ENCODE assay signal across 2 cellular contexts in genomic region chr10:48526371-48526821, GRCh38.
TF ChIP-seq lines count a peak whose summit lies in the region.

No MANE protein-coding gene starts in this region.

TF ChIP-seq in IMR-90, 13 proteins besides CTCF, POLR2A, EP300 and RAD21 (continued from another document):
- TF ChIP-seq, protein P1, sequence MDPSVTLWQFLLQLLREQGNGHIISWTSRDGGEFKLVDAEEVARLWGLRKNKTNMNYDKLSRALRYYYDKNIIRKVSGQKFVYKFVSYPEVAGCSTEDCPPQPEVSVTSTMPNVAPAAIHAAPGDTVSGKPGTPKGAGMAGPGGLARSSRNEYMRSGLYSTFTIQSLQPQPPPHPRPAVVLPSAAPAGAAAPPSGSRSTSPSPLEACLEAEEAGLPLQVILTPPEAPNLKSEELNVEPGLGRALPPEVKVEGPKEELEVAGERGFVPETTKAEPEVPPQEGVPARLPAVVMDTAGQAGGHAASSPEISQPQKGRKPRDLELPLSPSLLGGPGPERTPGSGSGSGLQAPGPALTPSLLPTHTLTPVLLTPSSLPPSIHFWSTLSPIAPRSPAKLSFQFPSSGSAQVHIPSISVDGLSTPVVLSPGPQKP (IDR thresholded peaks at IDR 0.05; ENCODE audit: borderline replicate concordance, low read depth, low read length): no peak
- TF ChIP-seq MAZ (IDR thresholded peaks at IDR 0.05; ENCODE audit: borderline replicate concordance, low read depth, low read length): peak; percentile 83

TF ChIP-seq in WTC11, 78 proteins besides CTCF, POLR2A, EP300 and RAD21 (continued from another document):
- TF ChIP-seq HMGA2 (CRISPR knock-in tag; IDR thresholded peaks at IDR 0.05): no peak
- TF ChIP-seq, protein P2, sequence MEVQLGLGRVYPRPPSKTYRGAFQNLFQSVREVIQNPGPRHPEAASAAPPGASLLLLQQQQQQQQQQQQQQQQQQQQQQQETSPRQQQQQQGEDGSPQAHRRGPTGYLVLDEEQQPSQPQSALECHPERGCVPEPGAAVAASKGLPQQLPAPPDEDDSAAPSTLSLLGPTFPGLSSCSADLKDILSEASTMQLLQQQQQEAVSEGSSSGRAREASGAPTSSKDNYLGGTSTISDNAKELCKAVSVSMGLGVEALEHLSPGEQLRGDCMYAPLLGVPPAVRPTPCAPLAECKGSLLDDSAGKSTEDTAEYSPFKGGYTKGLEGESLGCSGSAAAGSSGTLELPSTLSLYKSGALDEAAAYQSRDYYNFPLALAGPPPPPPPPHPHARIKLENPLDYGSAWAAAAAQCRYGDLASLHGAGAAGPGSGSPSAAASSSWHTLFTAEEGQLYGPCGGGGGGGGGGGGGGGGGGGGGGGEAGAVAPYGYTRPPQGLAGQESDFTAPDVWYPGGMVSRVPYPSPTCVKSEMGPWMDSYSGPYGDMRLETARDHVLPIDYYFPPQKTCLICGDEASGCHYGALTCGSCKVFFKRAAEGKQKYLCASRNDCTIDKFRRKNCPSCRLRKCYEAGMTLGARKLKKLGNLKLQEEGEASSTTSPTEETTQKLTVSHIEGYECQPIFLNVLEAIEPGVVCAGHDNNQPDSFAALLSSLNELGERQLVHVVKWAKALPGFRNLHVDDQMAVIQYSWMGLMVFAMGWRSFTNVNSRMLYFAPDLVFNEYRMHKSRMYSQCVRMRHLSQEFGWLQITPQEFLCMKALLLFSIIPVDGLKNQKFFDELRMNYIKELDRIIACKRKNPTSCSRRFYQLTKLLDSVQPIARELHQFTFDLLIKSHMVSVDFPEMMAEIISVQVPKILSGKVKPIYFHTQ (CRISPR knock-in tag; IDR thresholded peaks at IDR 0.05): no peak
- TF ChIP-seq, protein P3, sequence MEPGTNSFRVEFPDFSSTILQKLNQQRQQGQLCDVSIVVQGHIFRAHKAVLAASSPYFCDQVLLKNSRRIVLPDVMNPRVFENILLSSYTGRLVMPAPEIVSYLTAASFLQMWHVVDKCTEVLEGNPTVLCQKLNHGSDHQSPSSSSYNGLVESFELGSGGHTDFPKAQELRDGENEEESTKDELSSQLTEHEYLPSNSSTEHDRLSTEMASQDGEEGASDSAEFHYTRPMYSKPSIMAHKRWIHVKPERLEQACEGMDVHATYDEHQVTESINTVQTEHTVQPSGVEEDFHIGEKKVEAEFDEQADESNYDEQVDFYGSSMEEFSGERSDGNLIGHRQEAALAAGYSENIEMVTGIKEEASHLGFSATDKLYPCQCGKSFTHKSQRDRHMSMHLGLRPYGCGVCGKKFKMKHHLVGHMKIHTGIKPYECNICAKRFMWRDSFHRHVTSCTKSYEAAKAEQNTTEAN (CRISPR knock-in tag; IDR thresholded peaks at IDR 0.05): no peak
- TF ChIP-seq USF1 (CRISPR knock-in tag; IDR thresholded peaks at IDR 0.05): no peak
- no peak for TF ChIP-seq PRRX2 (CRISPR knock-in tag; IDR thresholded peaks at IDR 0.05)
- no peak for TF ChIP-seq ZNF416 (CRISPR knock-in tag; IDR thresholded peaks at IDR 0.05)
- TF ChIP-seq GABPB1 (CRISPR knock-in tag; IDR thresholded peaks at IDR 0.05): no peak
- TF ChIP-seq, protein P4, sequence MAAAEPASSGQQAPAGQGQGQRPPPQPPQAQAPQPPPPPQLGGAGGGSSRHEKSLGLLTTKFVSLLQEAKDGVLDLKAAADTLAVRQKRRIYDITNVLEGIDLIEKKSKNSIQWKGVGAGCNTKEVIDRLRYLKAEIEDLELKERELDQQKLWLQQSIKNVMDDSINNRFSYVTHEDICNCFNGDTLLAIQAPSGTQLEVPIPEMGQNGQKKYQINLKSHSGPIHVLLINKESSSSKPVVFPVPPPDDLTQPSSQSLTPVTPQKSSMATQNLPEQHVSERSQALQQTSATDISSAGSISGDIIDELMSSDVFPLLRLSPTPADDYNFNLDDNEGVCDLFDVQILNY (CRISPR knock-in tag; IDR thresholded peaks at IDR 0.05): no peak
- TF ChIP-seq, protein P5, sequence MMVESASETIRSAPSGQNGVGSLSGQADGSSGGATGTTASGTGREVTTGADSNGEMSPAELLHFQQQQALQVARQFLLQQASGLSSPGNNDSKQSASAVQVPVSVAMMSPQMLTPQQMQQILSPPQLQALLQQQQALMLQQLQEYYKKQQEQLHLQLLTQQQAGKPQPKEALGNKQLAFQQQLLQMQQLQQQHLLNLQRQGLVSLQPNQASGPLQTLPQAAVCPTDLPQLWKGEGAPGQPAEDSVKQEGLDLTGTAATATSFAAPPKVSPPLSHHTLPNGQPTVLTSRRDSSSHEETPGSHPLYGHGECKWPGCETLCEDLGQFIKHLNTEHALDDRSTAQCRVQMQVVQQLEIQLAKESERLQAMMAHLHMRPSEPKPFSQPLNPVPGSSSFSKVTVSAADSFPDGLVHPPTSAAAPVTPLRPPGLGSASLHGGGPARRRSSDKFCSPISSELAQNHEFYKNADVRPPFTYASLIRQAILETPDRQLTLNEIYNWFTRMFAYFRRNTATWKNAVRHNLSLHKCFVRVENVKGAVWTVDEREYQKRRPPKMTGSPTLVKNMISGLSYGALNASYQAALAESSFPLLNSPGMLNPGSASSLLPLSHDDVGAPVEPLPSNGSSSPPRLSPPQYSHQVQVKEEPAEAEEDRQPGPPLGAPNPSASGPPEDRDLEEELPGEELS (CRISPR knock-in tag; IDR thresholded peaks at IDR 0.05): no peak
- no peak for TF ChIP-seq MXD4 (CRISPR knock-in tag; IDR thresholded peaks at IDR 0.05; ENCODE audit: borderline replicate concordance)
- TF ChIP-seq, protein P6, sequence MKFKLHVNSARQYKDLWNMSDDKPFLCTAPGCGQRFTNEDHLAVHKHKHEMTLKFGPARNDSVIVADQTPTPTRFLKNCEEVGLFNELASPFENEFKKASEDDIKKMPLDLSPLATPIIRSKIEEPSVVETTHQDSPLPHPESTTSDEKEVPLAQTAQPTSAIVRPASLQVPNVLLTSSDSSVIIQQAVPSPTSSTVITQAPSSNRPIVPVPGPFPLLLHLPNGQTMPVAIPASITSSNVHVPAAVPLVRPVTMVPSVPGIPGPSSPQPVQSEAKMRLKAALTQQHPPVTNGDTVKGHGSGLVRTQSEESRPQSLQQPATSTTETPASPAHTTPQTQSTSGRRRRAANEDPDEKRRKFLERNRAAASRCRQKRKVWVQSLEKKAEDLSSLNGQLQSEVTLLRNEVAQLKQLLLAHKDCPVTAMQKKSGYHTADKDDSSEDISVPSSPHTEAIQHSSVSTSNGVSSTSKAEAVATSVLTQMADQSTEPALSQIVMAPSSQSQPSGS (CRISPR knock-in tag; IDR thresholded peaks at IDR 0.05; ENCODE audit: borderline replicate concordance, low read depth): no peak
- TF ChIP-seq ZBTB21 (CRISPR knock-in tag; IDR thresholded peaks at IDR 0.05; ENCODE audit: borderline replicate concordance): no peak
- TF ChIP-seq, protein P7, sequence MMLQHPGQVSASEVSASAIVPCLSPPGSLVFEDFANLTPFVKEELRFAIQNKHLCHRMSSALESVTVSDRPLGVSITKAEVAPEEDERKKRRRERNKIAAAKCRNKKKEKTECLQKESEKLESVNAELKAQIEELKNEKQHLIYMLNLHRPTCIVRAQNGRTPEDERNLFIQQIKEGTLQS (CRISPR knock-in tag; conservative IDR thresholded peaks at IDR 0.05): no peak
- no peak for TF ChIP-seq EMX1 (CRISPR knock-in tag; IDR thresholded peaks at IDR 0.05)
- TF ChIP-seq, protein P8, sequence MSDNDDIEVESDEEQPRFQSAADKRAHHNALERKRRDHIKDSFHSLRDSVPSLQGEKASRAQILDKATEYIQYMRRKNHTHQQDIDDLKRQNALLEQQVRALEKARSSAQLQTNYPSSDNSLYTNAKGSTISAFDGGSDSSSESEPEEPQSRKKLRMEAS (CRISPR knock-in tag; IDR thresholded peaks at IDR 0.05): no peak
